ENCODE assay signal across 11 cellular contexts in the genomic region with DNA sequence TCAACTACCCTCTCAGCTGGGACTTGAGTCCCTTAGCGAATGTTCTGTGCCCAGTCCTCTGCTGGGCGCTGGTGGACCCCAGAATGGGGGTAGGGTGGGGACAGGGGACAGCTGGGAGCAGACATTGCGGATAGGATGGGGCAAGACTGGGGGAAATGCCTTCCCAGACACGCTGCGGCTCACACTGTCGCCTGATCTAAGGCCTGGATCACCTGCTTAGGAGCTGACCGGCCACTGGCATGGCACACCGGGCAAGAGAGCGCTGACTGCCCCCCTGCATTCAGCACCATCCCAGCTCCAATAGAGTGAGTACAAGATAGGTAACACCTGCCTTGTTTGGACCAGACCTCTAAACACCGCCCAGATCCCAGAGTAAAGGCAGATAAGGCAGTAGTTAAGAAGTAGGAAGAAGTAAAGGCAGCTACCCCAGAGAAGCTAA. TPM values are rescaled to one million over a fixed set of nuclear protein-coding genes. Genes with fewer than 3 reads are reported as not detected.
DNase-seq lines count a peak whose midpoint lies in the region; ATAC-seq, FAIRE-seq and TF ChIP-seq lines count a peak whose summit lies in the region.
"Had no signal": no experiment of that assay in that cellular context is flagged by ENCODE, and none has a peak within 500 bp of the region (broad histone marks: within the 10 kb centered on the region; RNA-seq: fewer than 3 reads in every experiment).

No MANE protein-coding gene starts in this region.

- CTCF ChIA-PET in Calu3 (lab: Charles Lee) = interaction anchor here (0.5 to 2.1 kb wide), 3 partner anchors 29 to 1720 kb away, joined by 3 to 7 read pairs (median 5); no protein-coding TSS in a partner anchor

- peak overlapping the region; percentile 77 for H3K4me3 ChIP-seq in BE2C (ENCODE audit: low read depth, low read length)

- DNase-seq in BE2C = no peak
- DNase-seq in Calu3 = no peak
- DNase-seq in activated T-helper 2 cell treated with anti-CD3 and anti-CD28 coated beads, Interferon-gamma antibody, Interleukin-2, Interleukin-4, amounts not matched to agents 10 μg/mL and 5 μg/mL and 100 μg/mL, durations not matched to agents 14 hours and 24 hours and 36 hours (ENCODE audit: low spot score) = no peak
- DNase-seq in RCC 7860 (ENCODE audit: low spot score) = no peak
- DNase-seq: GM23248, KG1, NCI-H2081 treated with DMSO at 0.1 percent for 48 hours had no signal

- H3K9me3 ChIP-seq in BE2C = no peaks in the 10 kb centered on the region

- H3K4me3 Mint-ChIP-seq in Calu3 (ENCODE audit: low read depth, unreplicated experiment) = peak overlapping the region; percentile 82
- peak overlapping the region; percentile 40 for H3K4me3 Mint-ChIP-seq in activated T-helper 2 cell treated with anti-CD3 and anti-CD28 coated beads, Interferon-gamma antibody, Interleukin-2, Interleukin-4, amounts not matched to agents 10 μg/mL and 5 μg/mL and 100 μg/mL, durations not matched to agents 14 hours and 24 hours and 36 hours (ENCODE audit: low read depth)
- peak overlapping the region; percentile 76 to 87 (median 84) for H3K4me3 Mint-ChIP-seq in nephron

- H3K9me3 Mint-ChIP-seq in Calu3 (ENCODE audit: low read depth, unreplicated experiment) (no peaks in the 10 kb centered on the region), nephron (no peaks in the 10 kb centered on the region)
- H3K9me3 Mint-ChIP-seq in activated T-helper 2 cell treated with anti-CD3 and anti-CD28 coated beads, Interferon-gamma antibody, Interleukin-2, Interleukin-4, amounts not matched to agents 10 μg/mL and 5 μg/mL and 100 μg/mL, durations not matched to agents 14 hours and 24 hours and 36 hours = no peaks in the 10 kb centered on the region

- H3K36me3 ChIP-seq in BE2C = no peaks in the 10 kb centered on the region; the same call in 1 of the 2 replicates

- no TSS peak for BruUV-seq in Calu3 (replicated peaks; lab: Mats Ljungman, UMichigan)

- H3K27me3 ChIP-seq in BE2C = no peaks in the 10 kb centered on the region

- H3K36me3 Mint-ChIP-seq in Calu3 (ENCODE audit: insufficient read depth, unreplicated experiment) (peaks cover 25% of the 10 kb centered on the region), nephron (ENCODE audit: low read depth) (no peaks in the 10 kb centered on the region)
- H3K36me3 Mint-ChIP-seq in activated T-helper 2 cell treated with anti-CD3 and anti-CD28 coated beads, Interferon-gamma antibody, Interleukin-2, Interleukin-4, amounts not matched to agents 10 μg/mL and 5 μg/mL and 100 μg/mL, durations not matched to agents 14 hours and 24 hours and 36 hours (ENCODE audit: low read depth) = no peaks in the 10 kb centered on the region

- ATAC-seq in HG02852 (IDR thresholded peaks at IDR 0.05; ENCODE audit: unreplicated experiment) (no peak), GM18909 (IDR thresholded peaks at IDR 0.05; ENCODE audit: poor library complexity, unreplicated experiment) (no peak), HG03045 (IDR thresholded peaks at IDR 0.05; ENCODE audit: unreplicated experiment) (no peak)

- TF ChIP-seq CTCF in BE2C (IDR thresholded peaks at IDR 0.05; ENCODE audit: low read depth, low read length) (no peak), Calu3 (IDR thresholded peaks at IDR 0.05; ENCODE audit: unreplicated experiment) (no peak), nephron (IDR thresholded peaks at IDR 0.05; ENCODE audit: unreplicated experiment in 3 of 3) (no peak)

- no peak for FAIRE-seq in RCC 7860 (lab: Jason Lieb, UNC)

- H3K27ac Mint-ChIP-seq in Calu3 (ENCODE audit: unreplicated experiment) = no peak overlapping the region
- H3K27ac Mint-ChIP-seq in activated T-helper 2 cell treated with anti-CD3 and anti-CD28 coated beads, Interferon-gamma antibody, Interleukin-2, Interleukin-4, amounts not matched to agents 10 μg/mL and 5 μg/mL and 100 μg/mL, durations not matched to agents 14 hours and 24 hours and 36 hours = no peak overlapping the region
- H3K27ac Mint-ChIP-seq in nephron = no peak overlapping the region

- H3K4me1 Mint-ChIP-seq in Calu3 (ENCODE audit: low read depth, unreplicated experiment) = peaks cover 7% of the 10 kb centered on the region
- H3K4me1 Mint-ChIP-seq in activated T-helper 2 cell treated with anti-CD3 and anti-CD28 coated beads, Interferon-gamma antibody, Interleukin-2, Interleukin-4, amounts not matched to agents 10 μg/mL and 5 μg/mL and 100 μg/mL, durations not matched to agents 14 hours and 24 hours and 36 hours (ENCODE audit: low read depth) = peaks cover 3% of the 10 kb centered on the region
- H3K4me1 Mint-ChIP-seq in nephron = peaks cover 4% of the 10 kb centered on the region

- intact Hi-C loops in Calu3 (cut with micrococcal nuclease; ENCODE audit: unreplicated experiment) = no loop called here
- intact Hi-C loops in activated T-helper 2 cell treated with anti-CD3 and anti-CD28 coated beads, Interferon-gamma antibody, Interleukin-2, Interleukin-4, amounts not matched to agents 10 μg/mL and 5 μg/mL and 100 μg/mL, durations not matched to agents 14 hours and 24 hours and 36 hours (cut with micrococcal nuclease) = no loop called here

- peaks cover 40% of the 10 kb centered on the region for H3K4me1 ChIP-seq in BE2C

- no peaks in the 10 kb centered on the region for H3K27me3 Mint-ChIP-seq in Calu3 (ENCODE audit: unreplicated experiment)
- peaks cover 19% of the 10 kb centered on the region for H3K27me3 Mint-ChIP-seq in activated T-helper 2 cell treated with anti-CD3 and anti-CD28 coated beads, Interferon-gamma antibody, Interleukin-2, Interleukin-4, amounts not matched to agents 10 μg/mL and 5 μg/mL and 100 μg/mL, durations not matched to agents 14 hours and 24 hours and 36 hours (ENCODE audit: low read depth)
- peaks cover 65% of the 10 kb centered on the region for H3K27me3 Mint-ChIP-seq in nephron (ENCODE audit: low read depth)

RNA-seq across cellular contexts. Expression of gene ARVCF, which starts 1.4 kb away (rescaled TPM):
- 335 TPM for polyA plus RNA-seq in BE2C (2012; ENCODE audit: insufficient read depth, insufficient read length, low read depth)
- 19.7 and 21.7 TPM in 2 replicates for total RNA-seq in Calu3 (2022)
- total RNA-seq in activated T-helper 2 cell treated with anti-CD3 and anti-CD28 coated beads, Interferon-gamma antibody, Interleukin-2, Interleukin-4, amounts not matched to agents 10 μg/mL and 5 μg/mL and 100 μg/mL, durations not matched to agents 14 hours and 24 hours and 36 hours = 3.4 and 3.9 TPM in 2 replicates

RNA-seq across cellular contexts. Expression of gene TANGO2, which starts 5.7 kb away (rescaled TPM):
- polyA plus RNA-seq in BE2C (2012; ENCODE audit: insufficient read depth, insufficient read length, low read depth) = 8.0 TPM
- 33.5 and 41.4 TPM in 2 replicates for total RNA-seq in Calu3 (2022)
- 27.4 and 30.0 TPM in 2 replicates for total RNA-seq in activated T-helper 2 cell treated with anti-CD3 and anti-CD28 coated beads, Interferon-gamma antibody, Interleukin-2, Interleukin-4, amounts not matched to agents 10 μg/mL and 5 μg/mL and 100 μg/mL, durations not matched to agents 14 hours and 24 hours and 36 hours
